In genomic region chr10:63268798-63269503, GRCh38 we compare ENCODE assay signal across 8 cellular contexts.
A peak's percentile ranks its signal among the peaks of the same experiment; 100 is the strongest.
DNase-seq lines count a peak whose midpoint lies in the region; ATAC-seq, FAIRE-seq and TF ChIP-seq lines count a peak whose summit lies in the region.

No MANE protein-coding gene starts in this region.

- in situ Hi-C loops in HepG2 (cut with HindIII; ENCODE audit: extremely low pct_ligation_motif_present, low pct_unique_long_range_greater_than_20kb) = no loop called here

- H3K79me2 ChIP-seq in HepG2 (ENCODE audit: insufficient read depth, low read length) = peaks cover 78% of the 10 kb centered on the region

- intact Hi-C loops in activated CD4-positive, alpha-beta T cell treated with anti-CD3 and anti-CD28 coated beads, Interleukin-2, amount 10 ng/mL, durations not matched to agents 24 days and 14 days (cut with micrococcal nuclease) = loop anchor here (1.0 to 10.0 kb wide), 16 partner anchors 8 to 1284 kb away; partner anchors contain the start of genes EGR2, JMJD1C, REEP3 and ZNF365
- intact Hi-C loops in HepG2 (cut with micrococcal nuclease; ENCODE audit: unreplicated experiment) = loop anchor here (2.0 to 5.0 kb wide), 4 partner anchors 52 to 360 kb away; partner anchors contain the start of genes JMJD1C and REEP3

- peak overlapping the region; percentile 90 for H3K9ac ChIP-seq in HepG2 (ENCODE audit: insufficient read depth, low read depth, low read length)

- H4K20me1 ChIP-seq in HepG2 (ENCODE audit: insufficient read depth, low read length) = peaks cover 23% of the 10 kb centered on the region

- FAIRE-seq in HepG2 (lab: Jason Lieb, UNC) = no peak

- DNase-seq in BJ (ENCODE audit: low read depth) (peak; percentile 87), NCI-H510A (lab: John Stamatoyannopoulos, UW) (peak; percentile 70), dermis blood vessel endothelial cell (peak; percentile 98), HepG2 (ENCODE audit: low spot score) (peak; percentile 92)
- DNase-seq in activated CD4-positive, alpha-beta T cell treated with anti-CD3 and anti-CD28 coated beads, Interleukin-2, amount 10 ng/mL, durations not matched to agents 24 days and 14 days = peak; percentile 95
- DNase-seq in stimulated activated CD4-positive, alpha-beta T cell treated with anti-CD3 and anti-CD28 coated beads, Interleukin-4, amount 100 ng/mL, for 24 hours = peak; percentile 84

- H2AFZ ChIP-seq in HepG2 (ENCODE audit: low read length) = no peak overlapping the region

- peak; percentile 94 for ATAC-seq in HG03432 (IDR thresholded peaks at IDR 0.05; ENCODE audit: unreplicated experiment)
- peak; percentile 95 for ATAC-seq in HepG2

- POLR2A ChIA-PET in BJ (lab: Charles Lee) (no interaction called here), HepG2 (lab: Yijun Ruan, JAX) (interaction anchor here (0.7 to 3.5 kb wide), 16 partner anchors 9 to 361 kb away, joined by 3 to 30 read pairs (median 5); partner anchors contain the start of genes JMJD1C, NRBF2 and REEP3)

- TF ChIP-seq EP300 in HepG2 (IDR thresholded peaks at IDR 0.05; ENCODE audit: low read depth in 2 of 2, low read length in 2 of 2) (no peak), HepG2 (CRISPR knock-in tag; IDR thresholded peaks at IDR 0.05; ENCODE audit: borderline replicate concordance) (no peak; the same call in 1 of the 2 replicates)

- H3K4me2 ChIP-seq in HepG2 (ENCODE audit: low read depth, low read length) = peak overlapping the region; percentile 67

- peaks cover 5% of the 10 kb centered on the region for H3K36me3 Mint-ChIP-seq in activated CD4-positive, alpha-beta T cell treated with anti-CD3 and anti-CD28 coated beads, Interleukin-2, amount 10 ng/mL, durations not matched to agents 24 days and 14 days (ENCODE audit: low read depth)

- no TSS peak for BruUV-seq in HepG2 (replicated peaks; lab: Mats Ljungman, UMichigan)

- peaks cover 21% of the 10 kb centered on the region for H3K4me1 Mint-ChIP-seq in activated CD4-positive, alpha-beta T cell treated with anti-CD3 and anti-CD28 coated beads, Interleukin-2, amount 10 ng/mL, durations not matched to agents 24 days and 14 days

- H3K27me3 ChIP-seq in BJ (ENCODE audit: control insufficient read depth, insufficient read depth, low read length) = no peaks in the 10 kb centered on the region
- H3K27me3 ChIP-seq in HepG2 (ENCODE audit: control insufficient read depth in 1 of 2, insufficient read depth in 2 of 2, low read length in 2 of 2) = no peaks in the 10 kb centered on the region; a peak in 2 of 5 replicates

- TF ChIP-seq RAD21 in HepG2 (CRISPR knock-in tag; IDR thresholded peaks at IDR 0.05) = no peak

- H3K36me3 ChIP-seq in BJ (ENCODE audit: control insufficient read depth, insufficient read depth, low read length) = no peaks in the 10 kb centered on the region
- no peaks in the 10 kb centered on the region for H3K36me3 ChIP-seq in HepG2 (replicated peaks in 1 of 2; ENCODE audit: control insufficient read depth in 1 of 2, insufficient read depth in 2 of 2, low read length in 2 of 2)

- WGBS in HepG2 (ENCODE audit: low lambda C conversion rate) = under 1% methylated on average over 13 of the region's 17 CpGs

- peaks cover 21% of the 10 kb centered on the region for H3K4me1 ChIP-seq in HepG2 (ENCODE audit: insufficient read depth, low read length)

- peak overlapping the region; percentile 93 for H3K4me3 Mint-ChIP-seq in activated CD4-positive, alpha-beta T cell treated with anti-CD3 and anti-CD28 coated beads, Interleukin-2, amount 10 ng/mL, durations not matched to agents 24 days and 14 days

- TF ChIP-seq CTCF in BJ (IDR thresholded peaks at IDR 0.05; ENCODE audit: insufficient read depth, low read depth, low read length) = peak; percentile 41; the same call in 1 of the 2 replicates
- no peak for TF ChIP-seq CTCF in HepG2 (CRISPR knock-in tag; IDR thresholded peaks at IDR 0.05)

- no peaks in the 10 kb centered on the region for H3K9me3 ChIP-seq in HepG2 (ENCODE audit: low read length)

- CTCF ChIA-PET in BJ (lab: Yijun Ruan, JAX) (interaction anchor here (0.6 to 1.2 kb wide), 8 partner anchors 9 to 492 kb away, joined by 3 to 5 read pairs (median 3); no protein-coding TSS in a partner anchor), HepG2 (lab: Yijun Ruan, JAX; ENCODE audit: low intra/inter-chr PET ratio, low total read pairs) (no interaction called here)

- peak overlapping the region; percentile 99 for H3K27ac Mint-ChIP-seq in activated CD4-positive, alpha-beta T cell treated with anti-CD3 and anti-CD28 coated beads, Interleukin-2, amount 10 ng/mL, durations not matched to agents 24 days and 14 days

- peak overlapping the region; percentile 99 for H3K27ac ChIP-seq in HepG2 (ENCODE audit: extremely low read length, insufficient read depth, low read length)

- H3K27me3 Mint-ChIP-seq in activated CD4-positive, alpha-beta T cell treated with anti-CD3 and anti-CD28 coated beads, Interleukin-2, amount 10 ng/mL, durations not matched to agents 24 days and 14 days = no peaks in the 10 kb centered on the region

- H3K4me3 ChIP-seq in BJ (ENCODE audit: low read depth, low read length) (peak overlapping the region; percentile 39), HepG2 (replicated peaks in 1 of 3; ENCODE audit: insufficient read depth in 1 of 3, low read depth in 2 of 3, low read length in 3 of 3) (peak overlapping the region; percentile 61 to 100 (median 79))

- TF ChIP-seq POLR2A in GM19099 (IDR thresholded peaks at IDR 0.05; ENCODE audit: extremely low read depth, insufficient read length, low read depth) (peak; percentile 96), HepG2 (IDR thresholded peaks at IDR 0.05; ENCODE audit: insufficient read depth in 1 of 2, low read depth in 2 of 2, low read length in 2 of 2) (peak; percentile 84 to 96)

- no peaks in the 10 kb centered on the region for H3K9me3 Mint-ChIP-seq in activated CD4-positive, alpha-beta T cell treated with anti-CD3 and anti-CD28 coated beads, Interleukin-2, amount 10 ng/mL, durations not matched to agents 24 days and 14 days

TF ChIP-seq in HepG2, 621 proteins besides CTCF, POLR2A, EP300 and RAD21 (continues in another document):
- TF ChIP-seq HIVEP1 (CRISPR knock-in tag; IDR thresholded peaks at IDR 0.05) = no peak
- 0 out of 2 replicates have a peak, but pooled peaks have one; percentile 46 for TF ChIP-seq ZNF329 (CRISPR knock-in tag; IDR thresholded peaks at IDR 0.05; ENCODE audit: low read depth)
- no peak for TF ChIP-seq RBM39 (IDR thresholded peaks at IDR 0.05; ENCODE audit: low read depth, low read length, poor library complexity, severe bottlenecking)
- TF ChIP-seq MATR3 (CRISPR knock-in tag; IDR thresholded peaks at IDR 0.05) = no peak
- TF ChIP-seq ZFY (CRISPR knock-in tag; IDR thresholded peaks at IDR 0.05) = no peak
- peak; percentile 69; the same call in 1 of the 2 replicates for TF ChIP-seq ZSCAN5A (CRISPR knock-in tag; IDR thresholded peaks at IDR 0.05; ENCODE audit: borderline replicate concordance)
- TF ChIP-seq ZC3H13 (CRISPR knock-in tag; IDR thresholded peaks at IDR 0.05) = no peak
- TF ChIP-seq FOXA3 (CRISPR knock-in tag; IDR thresholded peaks at IDR 0.05) = peak; percentile 67
- peak; percentile 63; the same call in 1 of the 2 replicates for TF ChIP-seq KAT7 (CRISPR knock-in tag; IDR thresholded peaks at IDR 0.05; ENCODE audit: borderline replicate concordance)
- no peak for TF ChIP-seq ATF2 (CRISPR knock-in tag; IDR thresholded peaks at IDR 0.05)
- TF ChIP-seq IKZF4 (CRISPR knock-in tag; IDR thresholded peaks at IDR 0.05; ENCODE audit: borderline replicate concordance, low read depth, not compliant biosample characterization) = no peak
- peak; percentile 47; the same call in 1 of the 2 replicates for TF ChIP-seq PHF21A (CRISPR knock-in tag; IDR thresholded peaks at IDR 0.05)
- TF ChIP-seq ZNF556 (CRISPR knock-in tag; IDR thresholded peaks at IDR 0.05; ENCODE audit: borderline replicate concordance) = no peak
- TF ChIP-seq CCDC6 (CRISPR knock-in tag; IDR thresholded peaks at IDR 0.05) = no peak
- no peak for TF ChIP-seq ZBTB46 (CRISPR knock-in tag; IDR thresholded peaks at IDR 0.05; ENCODE audit: borderline replicate concordance)

Comparison
In these comparisons a context has a peak if more than half of its experiments do, and no peak if none do; other contexts are left out.
1. Peak in every context shown above with its lines: DNase-seq, ATAC-seq, H3K4me3 ChIP-seq and H3K27ac ChIP-seq.